Comparison of ENCODE assay signal across 1 cellular context in genomic region chr1:111565079-111565478, GRCh38.
TF ChIP-seq lines count a peak whose summit lies in the region.

No MANE protein-coding gene starts in this region.

TF ChIP-seq in K562, 482 proteins besides CTCF, POLR2A, EP300 and RAD21 (continued from another document):
- TF ChIP-seq MAX (CRISPR knock-in tag; IDR thresholded peaks at IDR 0.05), result no peak
- TF ChIP-seq NCOA2 (IDR thresholded peaks at IDR 0.05; ENCODE audit: partially characterized antibody in 2 of 2), result no peak
- TF ChIP-seq PYGO2 (tag; IDR thresholded peaks at IDR 0.05), result no peak
